In genomic region chr10:110138197-110138812, GRCh38 we compare ENCODE assay signal across 8 cellular contexts.
A peak's percentile ranks its signal among the peaks of the same experiment; 100 is the strongest.
DNase-seq lines count a peak whose midpoint lies in the region; ATAC-seq and TF ChIP-seq lines count a peak whose summit lies in the region.

No MANE protein-coding gene starts in this region.

- H3K27me3 ChIP-seq in heart right ventricle: no peaks in the 10 kb centered on the region

- intact Hi-C loops in heart right ventricle (cut with DNase I) (loop anchor here in 9 of 10 donors (1.0 to 10.0 kb wide), 10 partner anchors 69 to 256 kb away; partner anchors contain the start of gene MXI1 (in 1 of the 9)), sciatic nerve (cut with DNase I) (no loop called here)

- H3K27me3 Mint-ChIP-seq in activated T-cell treated with anti-CD3 and anti-CD28 coated beads, Interleukin-2, amount 50 U/mL, for 4 hours (ENCODE audit: low read depth): no peaks in the 10 kb centered on the region
- peaks cover 7% of the 10 kb centered on the region for H3K27me3 Mint-ChIP-seq in activated CD8-positive, alpha-beta T cell treated with anti-CD3 and anti-CD28 coated beads, Interleukin-2, amount 10 ng/mL, durations not matched to agents 7 days and 5 days (ENCODE audit: low read depth)

- POLR2A ChIA-PET in activated CD8-positive, alpha-beta T cell treated with anti-CD3 and anti-CD28 coated beads, Interleukin-2, amount 10 ng/mL, durations not matched to agents 7 days and 5 days (lab: Charles Lee): no interaction called here

- TF ChIP-seq CTCF in heart right ventricle (IDR thresholded peaks at IDR 0.05): peak; percentile 55 to 84 (median 76)

- H3K4me3 Mint-ChIP-seq in activated T-cell treated with anti-CD3 and anti-CD28 coated beads, Interleukin-2, amount 50 U/mL, for 4 hours: no peak overlapping the region
- H3K4me3 Mint-ChIP-seq in activated CD8-positive, alpha-beta T cell treated with anti-CD3 and anti-CD28 coated beads, Interleukin-2, amount 10 ng/mL, durations not matched to agents 7 days and 5 days: no peak overlapping the region

- H3K36me3 ChIP-seq in heart right ventricle: peaks cover 0 to 36% (median 5%) of the 10 kb centered on the region in 9 donors

- peaks cover 0 to 46% (median 35%) of the 10 kb centered on the region in 9 donors for H3K4me1 ChIP-seq in heart right ventricle

- H3K4me3 ChIP-seq in heart right ventricle: no peak overlapping the region

- WGBS in heart right ventricle, 2 donors: 65 to 69% methylated on average over 5 of the region's 5 CpGs

- H3K9me3 Mint-ChIP-seq in activated T-cell treated with anti-CD3 and anti-CD28 coated beads, Interleukin-2, amount 50 U/mL, for 4 hours: no peaks in the 10 kb centered on the region
- H3K9me3 Mint-ChIP-seq in activated CD8-positive, alpha-beta T cell treated with anti-CD3 and anti-CD28 coated beads, Interleukin-2, amount 10 ng/mL, durations not matched to agents 7 days and 5 days (ENCODE audit: insufficient read depth): no peaks in the 10 kb centered on the region

- peak overlapping the region in 2 of 10 donors; percentile 53 to 83 for H3K27ac ChIP-seq in heart right ventricle

- CTCF ChIA-PET in activated CD8-positive, alpha-beta T cell treated with anti-CD3 and anti-CD28 coated beads, Interleukin-2, amount 10 ng/mL, durations not matched to agents 7 days and 5 days (lab: Charles Lee): interaction anchor here (0.7 to 6.8 kb wide), 63 partner anchors 9 to 446 kb away, joined by 3 to 81 read pairs (median 4); partner anchors contain the start of genes MXI1 and SMNDC1

- DNase-seq in activated T-cell treated with anti-CD3 and anti-CD28 coated beads, Interleukin-2, amount 50 U/mL, for 4 hours: no peak
- no peak for DNase-seq in activated T-cell treated with anti-CD3 and anti-CD28 coated beads for 4 hours
- peak; percentile 23 for DNase-seq in NCI-H2196 (lab: John Stamatoyannopoulos, UW; ENCODE audit: unreplicated experiment)
- no peak for DNase-seq in activated CD8-positive, alpha-beta T cell treated with anti-CD3 and anti-CD28 coated beads, Interleukin-2, amount 10 ng/mL, durations not matched to agents 7 days and 5 days
- no peak for DNase-seq in heart right ventricle
- DNase-seq in sciatic nerve (ENCODE audit: low spot score): no peak
- no peak for DNase-seq in activated CD8-positive, alpha-beta memory T cell treated with anti-CD3 and anti-CD28 coated beads, Interleukin-2, amount 50 U/mL, for 4 hours

- H3K9me3 ChIP-seq in heart right ventricle: no peaks in the 10 kb centered on the region

- H3K4me1 Mint-ChIP-seq in activated T-cell treated with anti-CD3 and anti-CD28 coated beads, Interleukin-2, amount 50 U/mL, for 4 hours (ENCODE audit: low read depth): peaks cover 38% of the 10 kb centered on the region
- H3K4me1 Mint-ChIP-seq in activated CD8-positive, alpha-beta T cell treated with anti-CD3 and anti-CD28 coated beads, Interleukin-2, amount 10 ng/mL, durations not matched to agents 7 days and 5 days (ENCODE audit: low read depth): peaks cover 32% of the 10 kb centered on the region

- peaks cover under 1% of the 10 kb centered on the region for H3K36me3 Mint-ChIP-seq in activated T-cell treated with anti-CD3 and anti-CD28 coated beads, Interleukin-2, amount 50 U/mL, for 4 hours (ENCODE audit: insufficient read depth)
- H3K36me3 Mint-ChIP-seq in activated CD8-positive, alpha-beta T cell treated with anti-CD3 and anti-CD28 coated beads, Interleukin-2, amount 10 ng/mL, durations not matched to agents 7 days and 5 days (ENCODE audit: low read depth): peaks cover 8% of the 10 kb centered on the region

- H3K27ac Mint-ChIP-seq in activated CD8-positive, alpha-beta T cell treated with anti-CD3 and anti-CD28 coated beads, Interleukin-2, amount 10 ng/mL, durations not matched to agents 7 days and 5 days: no peak overlapping the region

- ATAC-seq in activated T-cell treated with anti-CD3 and anti-CD28 coated beads, Interleukin-2, amount 50 U/mL, for 4 hours: peak; percentile 56 to 59
- ATAC-seq in HG02610 (IDR thresholded peaks at IDR 0.05; ENCODE audit: unreplicated experiment) (peak; percentile 48), heart right ventricle (peak in 6 of 8 donors; percentile 44 to 76 (median 65)), sciatic nerve (peak; percentile 73)
- ATAC-seq in activated CD8-positive, alpha-beta T cell treated with anti-CD3 and anti-CD28 coated beads, Interleukin-2, amount 10 ng/mL, durations not matched to agents 7 days and 5 days: peak; percentile 37
